In genomic region chr14:100261621-100262020, GRCh38 we compare ENCODE assay signal across 14 cellular contexts. TPM values are rescaled to one million over a fixed set of nuclear protein-coding genes. Genes with fewer than 3 reads are reported as not detected.
DNase-seq lines count a peak whose midpoint lies in the region; ATAC-seq and TF ChIP-seq lines count a peak whose summit lies in the region.
"Had no signal": no experiment of that assay in that cellular context is flagged by ENCODE, and none has a peak within 500 bp of the region (broad histone marks: within the 10 kb centered on the region; RNA-seq: fewer than 3 reads in every experiment).

No MANE protein-coding gene starts in this region.

- H2BK120ac ChIP-seq in H9 (ENCODE audit: low read depth, low read length, poor library complexity, severe bottlenecking) (no peak overlapping the region), trophoblast cell (ENCODE audit: insufficient read depth, low read length, poor library complexity) (no peak overlapping the region)

- H3K27me3 ChIP-seq in H9 (ENCODE audit: insufficient read depth, low read length) = no peaks in the 10 kb centered on the region
- H3K27me3 ChIP-seq in trophoblast cell (ENCODE audit: insufficient read depth, low read length) = no peaks in the 10 kb centered on the region
- H3K27me3 ChIP-seq: heart right ventricle had no signal

- no peak overlapping the region for H3K4ac ChIP-seq in H9 (ENCODE audit: low read depth, low read length)
- H3K4ac ChIP-seq in trophoblast cell (ENCODE audit: low read depth, low read length) = peak overlapping the region; percentile 99

- no peak overlapping the region for H4K5ac ChIP-seq in H9 (ENCODE audit: insufficient read length, low read depth, low read length)

- H3K4me3 Mint-ChIP-seq in H9 = no peak overlapping the region
- H3K4me3 Mint-ChIP-seq in activated T-helper 17 cell treated with anti-CD3 and anti-CD28 coated beads, Interleukin-2, amount 50 U/mL, for 72 hours = peak overlapping the region; percentile 49

- H2BK12ac ChIP-seq in H9 (ENCODE audit: insufficient read length, low read depth, low read length) (no peak overlapping the region), trophoblast cell (ENCODE audit: low read length) (no peak overlapping the region)

- H3K23me2 ChIP-seq in H9 (ENCODE audit: insufficient read length, low read depth, low read length, poor library complexity, severe bottlenecking) = no peaks in the 10 kb centered on the region

- H4K91ac ChIP-seq in H9 (ENCODE audit: insufficient read length, low read depth, low read length) = no peak overlapping the region
- no peak overlapping the region for H4K91ac ChIP-seq in trophoblast cell (ENCODE audit: low read depth, low read length)

- H3K27ac ChIP-seq in H9 (ENCODE audit: insufficient read length, low read depth, low read length) (no peak overlapping the region), trophoblast cell (ENCODE audit: low read depth, low read length) (no peak overlapping the region)

- H4K20me1 ChIP-seq in H9 (ENCODE audit: control insufficient read depth, insufficient read depth, insufficient read length) = no peaks in the 10 kb centered on the region

- peaks cover 24% of the 10 kb centered on the region for H3K79me1 ChIP-seq in H9 (ENCODE audit: insufficient read depth, low read depth, low read length, poor library complexity, severe bottlenecking)
- H3K79me1 ChIP-seq in trophoblast cell (ENCODE audit: low read length) = no peaks in the 10 kb centered on the region

- H3K4me1 Mint-ChIP-seq in H9 = peaks cover 15 to 20% of the 10 kb centered on the region in 2 experiments
- peaks cover 56% of the 10 kb centered on the region for H3K4me1 Mint-ChIP-seq in activated T-helper 17 cell treated with anti-CD3 and anti-CD28 coated beads, Interleukin-2, amount 50 U/mL, for 72 hours

- ATAC-seq in activated T-helper 17 cell treated with anti-CD3 and anti-CD28 coated beads, Interleukin-2, amount 50 U/mL, for 72 hours (replicated peaks) = peak; percentile 97
- ATAC-seq: left lobe of liver had no signal

- H4K8ac ChIP-seq in H9 (replicated peaks; ENCODE audit: insufficient read length, low read depth, low read length) (no peak overlapping the region), trophoblast cell (ENCODE audit: low read depth, low read length) (no peak overlapping the region)

- H2BK5ac ChIP-seq in H9 (ENCODE audit: insufficient read length, low read length) (no peak overlapping the region), trophoblast cell (ENCODE audit: low read depth, low read length, poor library complexity) (no peak overlapping the region)

- no peak overlapping the region for H3T11ph ChIP-seq in H9 (ENCODE audit: low read length)

- H3K18ac ChIP-seq in H9 (ENCODE audit: insufficient read length, low read depth, low read length) = no peak overlapping the region
- no peak overlapping the region for H3K18ac ChIP-seq in trophoblast cell (ENCODE audit: low read length)

- TF ChIP-seq CTCF in H9 (conservative IDR thresholded peaks at IDR 0.05) = no peak

- H3K9ac ChIP-seq in H9 (ENCODE audit: extremely low read depth, insufficient read length, low read length) (no peak overlapping the region), trophoblast cell (ENCODE audit: low read length) (no peak overlapping the region)

- no peak overlapping the region for H3K4me3 ChIP-seq in trophoblast cell (ENCODE audit: low read depth, low read length)
- H3K4me3 ChIP-seq: heart right ventricle had no signal

- no peak overlapping the region for H4K12ac ChIP-seq in trophoblast cell (ENCODE audit: low read depth, low read length)

- no peaks in the 10 kb centered on the region for H3K4me1 ChIP-seq in H9 (ENCODE audit: insufficient read depth, low read length)
- no peaks in the 10 kb centered on the region for H3K4me1 ChIP-seq in trophoblast cell (ENCODE audit: control insufficient read depth in 1 of 2, insufficient read depth in 2 of 2, low read length in 2 of 2)

- H3K79me2 ChIP-seq in H9 (ENCODE audit: insufficient read depth, low read length) (peaks cover 56% of the 10 kb centered on the region; the same call in 1 of the 2 replicates), trophoblast cell (ENCODE audit: control insufficient read depth, insufficient read depth, low read length, poor library complexity) (peaks cover 19% of the 10 kb centered on the region)

- H3K9me3 ChIP-seq in H9 (ENCODE audit: control insufficient read depth, low read depth, low read length) (no peaks in the 10 kb centered on the region), trophoblast cell (ENCODE audit: insufficient read depth, low read depth, low read length) (no peaks in the 10 kb centered on the region)
- H3K9me3 ChIP-seq: heart right ventricle had no signal

- no CpG with 5 or more reads among the region's 3 CpGs for WGBS in H9 (ENCODE audit: extremely low coverage, insufficient read length, low lambda C conversion rate)
- WGBS in trophoblast cell (ENCODE audit: extremely low coverage, insufficient coverage, insufficient read length) = no CpG with 5 or more reads among the region's 3 CpGs

- H3K27ac Mint-ChIP-seq in H9 = peak overlapping the region; percentile 9 to 71 (median 70); a peak in 5 of 7 replicates
- H3K27ac Mint-ChIP-seq in activated T-helper 17 cell treated with anti-CD3 and anti-CD28 coated beads, Interleukin-2, amount 50 U/mL, for 72 hours = peak overlapping the region; percentile 63

- H3K14ac ChIP-seq in H9 (ENCODE audit: insufficient read depth, low read length) (no peak overlapping the region), trophoblast cell (ENCODE audit: low read length) (no peak overlapping the region)

- H2BK20ac ChIP-seq in H9 (ENCODE audit: low read depth, low read length, poor library complexity, severe bottlenecking) = no peak overlapping the region

- H3K9me3 Mint-ChIP-seq in H9 = no peaks in the 10 kb centered on the region; a peak in 1 of 5 replicates
- no peaks in the 10 kb centered on the region for H3K9me3 Mint-ChIP-seq in activated T-helper 17 cell treated with anti-CD3 and anti-CD28 coated beads, Interleukin-2, amount 50 U/mL, for 72 hours

- H3K56ac ChIP-seq in H9 (ENCODE audit: insufficient read length, low read depth, low read length) = no peak overlapping the region

- DNase-seq in activated CD4-positive, alpha-beta T cell treated with anti-CD3 and anti-CD28 coated beads for 48 hours = peak; percentile 52
- DNase-seq in activated CD4-positive, alpha-beta T cell treated with anti-CD3 and anti-CD28 coated beads for 1 hour = no peak
- DNase-seq in H9 = no peak
- DNase-seq in trophoblast cell = no peak
- DNase-seq in GM19240 (ENCODE audit: insufficient read length, low spot score) = no peak
- DNase-seq in NCI-H82 treated with DMSO at 0.1 percent for 48 hours (lab: John Stamatoyannopoulos, UW; ENCODE audit: unreplicated experiment) = no peak
- no peak for DNase-seq in NCI-H2196 treated with DMSO at 0.1 percent for 48 hours (lab: John Stamatoyannopoulos, UW; ENCODE audit: unreplicated experiment)
- DNase-seq: 8988T, heart right ventricle, NCI-H1417, NCI-H524 treated with DMSO at 0.1 percent for 48 hours, T-helper 9 cell had no signal

- H3K23ac ChIP-seq in H9 (ENCODE audit: insufficient read length, low read depth, low read length) (no peak overlapping the region), trophoblast cell (ENCODE audit: low read length) (no peak overlapping the region)

- H2BK15ac ChIP-seq in H9 (ENCODE audit: low read depth, low read length) = no peak overlapping the region

- H3K36me3 ChIP-seq in trophoblast cell (ENCODE audit: control insufficient read depth in 1 of 2, insufficient read depth in 2 of 2, low read length in 2 of 2) = peaks cover 13 to 23% of the 10 kb centered on the region in 2 experiments

- no peaks in the 10 kb centered on the region for H3K27me3 Mint-ChIP-seq in H9 (ENCODE audit: low read depth)
- no peaks in the 10 kb centered on the region for H3K27me3 Mint-ChIP-seq in activated T-helper 17 cell treated with anti-CD3 and anti-CD28 coated beads, Interleukin-2, amount 50 U/mL, for 72 hours

- no peak overlapping the region for H3K4me2 ChIP-seq in H9 (ENCODE audit: insufficient read depth, insufficient read length, low read length)
- no peak overlapping the region for H3K4me2 ChIP-seq in trophoblast cell (ENCODE audit: low read length)

- no peak overlapping the region for H2AK5ac ChIP-seq in H9 (ENCODE audit: insufficient read length, low read length)
- H2AK5ac ChIP-seq in trophoblast cell (ENCODE audit: low read length) = no peak overlapping the region

- H3K36me3 Mint-ChIP-seq in H9 (ENCODE audit: insufficient read depth in 1 of 3, low read depth in 3 of 3) = peaks cover 31 to 50% (median 39%) of the 10 kb centered on the region in 3 experiments; a peak in 6 of 7 replicates
- H3K36me3 Mint-ChIP-seq in activated T-helper 17 cell treated with anti-CD3 and anti-CD28 coated beads, Interleukin-2, amount 50 U/mL, for 72 hours (ENCODE audit: low read depth) = peaks cover 55% of the 10 kb centered on the region

- H2AFZ ChIP-seq in H9 (ENCODE audit: low read length) (no peak overlapping the region), trophoblast cell (ENCODE audit: insufficient read depth, low read length, poor library complexity) (no peak overlapping the region)

RNA-seq across cellular contexts. Expression of gene YY1, which starts 22.7 kb away (rescaled TPM):
- total RNA-seq in H9 (2021) = 103 and 106 TPM in 2 replicates
- total RNA-seq in activated T-helper 17 cell treated with anti-CD3 and anti-CD28 coated beads, Interleukin-2, amount 50 U/mL, for 72 hours = 10 to 100 TPM; 63.8 to 77.0 TPM
- polyA plus RNA-seq in trophoblast cell (2013) = 88.5 and 92.7 TPM in 2 replicates

RNA-seq across cellular contexts. Expression of gene SLC25A29, which starts 44.6 kb away (rescaled TPM):
- 161 and 175 TPM in 2 replicates for total RNA-seq in H9 (2021)
- total RNA-seq in activated T-helper 17 cell treated with anti-CD3 and anti-CD28 coated beads, Interleukin-2, amount 50 U/mL, for 72 hours = 1 to 10 TPM; 3.8 to 9.3 TPM
- polyA plus RNA-seq in trophoblast cell (2013) = 21.2 and 21.7 TPM in 2 replicates

Comparison
In these comparisons a context has a peak if more than half of its experiments do, and no peak if none do; other contexts are left out.
1. RNA of gene SLC25A29, which starts 44.6 kb away (total RNA-seq): 161 to 175 TPM in H9; 3.8 to 9.3 TPM in activated T-helper 17 cell treated with anti-CD3 and anti-CD28 coated beads, Interleukin-2, amount 50 U/mL, for 72 hours; every median in the first group is over 10 times any median in the second.